Comparison of ENCODE assay signal across 2 cellular contexts in the genomic region with DNA sequence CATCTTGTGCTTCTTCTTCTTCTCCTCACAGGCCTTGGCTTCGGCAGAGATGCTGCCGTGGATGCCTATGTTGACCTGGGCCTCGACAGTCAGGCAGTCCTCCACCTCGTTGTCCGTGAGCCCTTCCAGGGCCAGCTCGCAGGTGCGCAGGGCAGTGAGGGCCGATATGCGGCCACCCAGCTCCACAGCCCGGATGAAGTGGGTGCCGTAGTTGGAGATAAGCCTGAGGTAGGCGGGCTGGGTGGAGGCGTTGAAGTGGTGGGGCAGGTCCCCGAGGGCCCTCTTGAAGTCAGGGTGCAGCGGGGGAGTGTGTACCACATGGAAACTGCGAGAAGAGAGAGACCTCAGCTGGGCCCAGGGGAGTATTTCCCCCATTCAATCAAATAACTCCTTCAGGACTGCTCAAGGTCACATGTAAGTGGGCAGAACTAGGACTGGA.
A peak's percentile ranks its signal among the peaks of the same experiment; 100 is the strongest.
TF ChIP-seq lines count a peak whose summit lies in the region.

No MANE protein-coding gene starts in this region.

TF ChIP-seq in HEK293, 187 proteins besides CTCF, POLR2A, EP300 and RAD21 (continued from another document):
- TF ChIP-seq ZNF843 (tag by site-specific recombination; IDR thresholded peaks at IDR 0.05) = no peak
- TF ChIP-seq, protein P1, sequence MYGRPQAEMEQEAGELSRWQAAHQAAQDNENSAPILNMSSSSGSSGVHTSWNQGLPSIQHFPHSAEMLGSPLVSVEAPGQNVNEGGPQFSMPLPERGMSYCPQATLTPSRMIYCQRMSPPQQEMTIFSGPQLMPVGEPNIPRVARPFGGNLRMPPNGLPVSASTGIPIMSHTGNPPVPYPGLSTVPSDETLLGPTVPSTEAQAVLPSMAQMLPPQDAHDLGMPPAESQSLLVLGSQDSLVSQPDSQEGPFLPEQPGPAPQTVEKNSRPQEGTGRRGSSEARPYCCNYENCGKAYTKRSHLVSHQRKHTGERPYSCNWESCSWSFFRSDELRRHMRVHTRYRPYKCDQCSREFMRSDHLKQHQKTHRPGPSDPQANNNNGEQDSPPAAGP (tag by site-specific recombination; IDR thresholded peaks at IDR 0.05) = no peak
- TF ChIP-seq EGR2 (tag by site-specific recombination; IDR thresholded peaks at IDR 0.05; ENCODE audit: low read depth) = peak; percentile 61; the same call in 1 of the 2 replicates
- TF ChIP-seq ZNF133 (tag by site-specific recombination; IDR thresholded peaks at IDR 0.05) = no peak

TF ChIP-seq in K562, 482 proteins besides CTCF, POLR2A, EP300 and RAD21 (continued from another document and continues in another):
- TF ChIP-seq JUND (IDR thresholded peaks at IDR 0.05; ENCODE audit: borderline replicate concordance, low read depth, low read length) (no peak), JUND (tag; IDR thresholded peaks at IDR 0.05; ENCODE audit: borderline replicate concordance, low read depth, low read length) (peak; percentile 31; the same call in 1 of the 3 replicates), TAL1 (IDR thresholded peaks at IDR 0.05) (peak; percentile 30; the same call in 1 of the 2 replicates), ZEB2 (IDR thresholded peaks at IDR 0.05) (peak; percentile 46; the same call in 1 of the 2 replicates), CBFA2T2 (conservative IDR thresholded peaks at IDR 0.05) (peak; percentile 67), TEAD4 (IDR thresholded peaks at IDR 0.05; ENCODE audit: low read length) (peak; percentile 31; the same call in 1 of the 2 replicates), TEAD4 (CRISPR knock-in tag; IDR thresholded peaks at IDR 0.05; ENCODE audit: borderline replicate concordance) (no peak), MYC (IDR thresholded peaks at IDR 0.05; ENCODE audit: low read depth, low read length) (peak; percentile 38; the same call in 1 of the 2 replicates), MYC (CRISPR knock-in tag; IDR thresholded peaks at IDR 0.05; ENCODE audit: borderline replicate concordance, low read depth) (no peak), ZNF584 (CRISPR knock-in tag; IDR thresholded peaks at IDR 0.05; ENCODE audit: low read depth) (0 out of 2 replicates have a peak, but pooled peaks have one; percentile 53), CREBBP (IDR thresholded peaks at IDR 0.05; ENCODE audit: low read depth, low read length) (no peak), ZKSCAN1 (IDR thresholded peaks at IDR 0.05; ENCODE audit: low read depth, low read length) (0 out of 2 replicates have a peak, but pooled peaks have one; percentile 13), SMARCA4 (IDR thresholded peaks at IDR 0.05) (peak; percentile 41; the same call in 1 of the 2 replicates), MEIS2 (IDR thresholded peaks at IDR 0.05; ENCODE audit: partially characterized antibody) (no peak), SPI1 (IDR thresholded peaks at IDR 0.05; ENCODE audit: borderline replicate concordance, low read depth, low read length) (no peak), SMAD4 (CRISPR knock-in tag; conservative IDR thresholded peaks at IDR 0.05) (0 out of 2 replicates have a peak, but pooled peaks have one; percentile 16), ESRRA (IDR thresholded peaks at IDR 0.05; ENCODE audit: borderline replicate concordance, low read depth) (peak; percentile 77), HMGN3 (IDR thresholded peaks at IDR 0.05; ENCODE audit: borderline replicate concordance, extremely low read depth, insufficient read length, low read depth, low read length) (peak; percentile 53), NCOR1 (IDR thresholded peaks at IDR 0.05) (peak; percentile 51; the same call in 1 of the 2 replicates), DDX20 (tag; IDR thresholded peaks at IDR 0.05; ENCODE audit: low read depth) (no peak), RCOR1 (IDR thresholded peaks at IDR 0.05; ENCODE audit: borderline replicate concordance in 1 of 2, low read depth in 2 of 2, low read length in 2 of 2) (peak in 1 of 2 experiments; percentile 49; a peak in 1 of 4 replicates)
- TF ChIP-seq, protein P2, sequence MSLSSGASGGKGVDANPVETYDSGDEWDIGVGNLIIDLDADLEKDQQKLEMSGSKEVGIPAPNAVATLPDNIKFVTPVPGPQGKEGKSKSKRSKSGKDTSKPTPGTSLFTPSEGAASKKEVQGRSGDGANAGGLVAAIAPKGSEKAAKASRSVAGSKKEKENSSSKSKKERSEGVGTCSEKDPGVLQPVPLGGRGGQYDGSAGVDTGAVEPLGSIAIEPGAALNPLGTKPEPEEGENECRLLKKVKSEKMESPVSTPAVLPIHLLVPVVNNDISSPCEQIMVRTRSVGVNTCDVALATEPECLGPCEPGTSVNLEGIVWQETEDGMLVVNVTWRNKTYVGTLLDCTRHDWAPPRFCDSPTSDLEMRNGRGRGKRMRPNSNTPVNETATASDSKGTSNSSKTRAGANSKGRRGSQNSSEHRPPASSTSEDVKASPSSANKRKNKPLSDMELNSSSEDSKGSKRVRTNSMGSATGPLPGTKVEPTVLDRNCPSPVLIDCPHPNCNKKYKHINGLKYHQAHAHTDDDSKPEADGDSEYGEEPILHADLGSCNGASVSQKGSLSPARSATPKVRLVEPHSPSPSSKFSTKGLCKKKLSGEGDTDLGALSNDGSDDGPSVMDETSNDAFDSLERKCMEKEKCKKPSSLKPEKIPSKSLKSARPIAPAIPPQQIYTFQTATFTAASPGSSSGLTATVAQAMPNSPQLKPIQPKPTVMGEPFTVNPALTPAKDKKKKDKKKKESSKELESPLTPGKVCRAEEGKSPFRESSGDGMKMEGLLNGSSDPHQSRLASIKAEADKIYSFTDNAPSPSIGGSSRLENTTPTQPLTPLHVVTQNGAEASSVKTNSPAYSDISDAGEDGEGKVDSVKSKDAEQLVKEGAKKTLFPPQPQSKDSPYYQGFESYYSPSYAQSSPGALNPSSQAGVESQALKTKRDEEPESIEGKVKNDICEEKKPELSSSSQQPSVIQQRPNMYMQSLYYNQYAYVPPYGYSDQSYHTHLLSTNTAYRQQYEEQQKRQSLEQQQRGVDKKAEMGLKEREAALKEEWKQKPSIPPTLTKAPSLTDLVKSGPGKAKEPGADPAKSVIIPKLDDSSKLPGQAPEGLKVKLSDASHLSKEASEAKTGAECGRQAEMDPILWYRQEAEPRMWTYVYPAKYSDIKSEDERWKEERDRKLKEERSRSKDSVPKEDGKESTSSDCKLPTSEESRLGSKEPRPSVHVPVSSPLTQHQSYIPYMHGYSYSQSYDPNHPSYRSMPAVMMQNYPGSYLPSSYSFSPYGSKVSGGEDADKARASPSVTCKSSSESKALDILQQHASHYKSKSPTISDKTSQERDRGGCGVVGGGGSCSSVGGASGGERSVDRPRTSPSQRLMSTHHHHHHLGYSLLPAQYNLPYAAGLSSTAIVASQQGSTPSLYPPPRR (CRISPR knock-in tag; IDR thresholded peaks at IDR 0.05; ENCODE audit: borderline replicate concordance) = no peak
- TF ChIP-seq, protein P3, sequence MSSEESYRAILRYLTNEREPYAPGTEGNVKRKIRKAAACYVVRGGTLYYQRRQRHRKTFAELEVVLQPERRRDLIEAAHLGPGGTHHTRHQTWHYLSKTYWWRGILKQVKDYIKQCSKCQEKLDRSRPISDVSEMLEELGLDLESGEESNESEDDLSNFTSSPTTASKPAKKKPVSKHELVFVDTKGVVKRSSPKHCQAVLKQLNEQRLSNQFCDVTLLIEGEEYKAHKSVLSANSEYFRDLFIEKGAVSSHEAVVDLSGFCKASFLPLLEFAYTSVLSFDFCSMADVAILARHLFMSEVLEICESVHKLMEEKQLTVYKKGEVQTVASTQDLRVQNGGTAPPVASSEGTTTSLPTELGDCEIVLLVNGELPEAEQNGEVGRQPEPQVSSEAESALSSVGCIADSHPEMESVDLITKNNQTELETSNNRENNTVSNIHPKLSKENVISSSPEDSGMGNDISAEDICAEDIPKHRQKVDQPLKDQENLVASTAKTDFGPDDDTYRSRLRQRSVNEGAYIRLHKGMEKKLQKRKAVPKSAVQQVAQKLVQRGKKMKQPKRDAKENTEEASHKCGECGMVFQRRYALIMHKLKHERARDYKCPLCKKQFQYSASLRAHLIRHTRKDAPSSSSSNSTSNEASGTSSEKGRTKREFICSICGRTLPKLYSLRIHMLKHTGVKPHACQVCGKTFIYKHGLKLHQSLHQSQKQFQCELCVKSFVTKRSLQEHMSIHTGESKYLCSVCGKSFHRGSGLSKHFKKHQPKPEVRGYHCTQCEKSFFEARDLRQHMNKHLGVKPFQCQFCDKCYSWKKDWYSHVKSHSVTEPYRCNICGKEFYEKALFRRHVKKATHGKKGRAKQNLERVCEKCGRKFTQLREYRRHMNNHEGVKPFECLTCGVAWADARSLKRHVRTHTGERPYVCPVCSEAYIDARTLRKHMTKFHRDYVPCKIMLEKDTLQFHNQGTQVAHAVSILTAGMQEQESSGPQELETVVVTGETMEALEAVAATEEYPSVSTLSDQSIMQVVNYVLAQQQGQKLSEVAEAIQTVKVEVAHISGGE (CRISPR knock-in tag; IDR thresholded peaks at IDR 0.05) = peak in 1 of 3 experiments; percentile 28; a peak in 1 of 6 replicates
- TF ChIP-seq, protein P4, sequence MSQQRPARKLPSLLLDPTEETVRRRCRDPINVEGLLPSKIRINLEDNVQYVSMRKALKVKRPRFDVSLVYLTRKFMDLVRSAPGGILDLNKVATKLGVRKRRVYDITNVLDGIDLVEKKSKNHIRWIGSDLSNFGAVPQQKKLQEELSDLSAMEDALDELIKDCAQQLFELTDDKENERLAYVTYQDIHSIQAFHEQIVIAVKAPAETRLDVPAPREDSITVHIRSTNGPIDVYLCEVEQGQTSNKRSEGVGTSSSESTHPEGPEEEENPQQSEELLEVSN (IDR thresholded peaks at IDR 0.05; ENCODE audit: borderline replicate concordance in 1 of 2, extremely low read depth in 1 of 2, insufficient read depth in 1 of 2, insufficient read length in 1 of 2, low read depth in 1 of 2, low read length in 1 of 2, poor library complexity in 1 of 2, severe bottlenecking in 1 of 2) = peak in 1 of 2 experiments; percentile 15
- TF ChIP-seq, protein P5, sequence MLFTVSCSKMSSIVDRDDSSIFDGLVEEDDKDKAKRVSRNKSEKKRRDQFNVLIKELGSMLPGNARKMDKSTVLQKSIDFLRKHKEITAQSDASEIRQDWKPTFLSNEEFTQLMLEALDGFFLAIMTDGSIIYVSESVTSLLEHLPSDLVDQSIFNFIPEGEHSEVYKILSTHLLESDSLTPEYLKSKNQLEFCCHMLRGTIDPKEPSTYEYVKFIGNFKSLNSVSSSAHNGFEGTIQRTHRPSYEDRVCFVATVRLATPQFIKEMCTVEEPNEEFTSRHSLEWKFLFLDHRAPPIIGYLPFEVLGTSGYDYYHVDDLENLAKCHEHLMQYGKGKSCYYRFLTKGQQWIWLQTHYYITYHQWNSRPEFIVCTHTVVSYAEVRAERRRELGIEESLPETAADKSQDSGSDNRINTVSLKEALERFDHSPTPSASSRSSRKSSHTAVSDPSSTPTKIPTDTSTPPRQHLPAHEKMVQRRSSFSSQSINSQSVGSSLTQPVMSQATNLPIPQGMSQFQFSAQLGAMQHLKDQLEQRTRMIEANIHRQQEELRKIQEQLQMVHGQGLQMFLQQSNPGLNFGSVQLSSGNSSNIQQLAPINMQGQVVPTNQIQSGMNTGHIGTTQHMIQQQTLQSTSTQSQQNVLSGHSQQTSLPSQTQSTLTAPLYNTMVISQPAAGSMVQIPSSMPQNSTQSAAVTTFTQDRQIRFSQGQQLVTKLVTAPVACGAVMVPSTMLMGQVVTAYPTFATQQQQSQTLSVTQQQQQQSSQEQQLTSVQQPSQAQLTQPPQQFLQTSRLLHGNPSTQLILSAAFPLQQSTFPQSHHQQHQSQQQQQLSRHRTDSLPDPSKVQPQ (CRISPR knock-in tag; IDR thresholded peaks at IDR 0.05; ENCODE audit: borderline replicate concordance) = no peak
- TF ChIP-seq, protein P6, sequence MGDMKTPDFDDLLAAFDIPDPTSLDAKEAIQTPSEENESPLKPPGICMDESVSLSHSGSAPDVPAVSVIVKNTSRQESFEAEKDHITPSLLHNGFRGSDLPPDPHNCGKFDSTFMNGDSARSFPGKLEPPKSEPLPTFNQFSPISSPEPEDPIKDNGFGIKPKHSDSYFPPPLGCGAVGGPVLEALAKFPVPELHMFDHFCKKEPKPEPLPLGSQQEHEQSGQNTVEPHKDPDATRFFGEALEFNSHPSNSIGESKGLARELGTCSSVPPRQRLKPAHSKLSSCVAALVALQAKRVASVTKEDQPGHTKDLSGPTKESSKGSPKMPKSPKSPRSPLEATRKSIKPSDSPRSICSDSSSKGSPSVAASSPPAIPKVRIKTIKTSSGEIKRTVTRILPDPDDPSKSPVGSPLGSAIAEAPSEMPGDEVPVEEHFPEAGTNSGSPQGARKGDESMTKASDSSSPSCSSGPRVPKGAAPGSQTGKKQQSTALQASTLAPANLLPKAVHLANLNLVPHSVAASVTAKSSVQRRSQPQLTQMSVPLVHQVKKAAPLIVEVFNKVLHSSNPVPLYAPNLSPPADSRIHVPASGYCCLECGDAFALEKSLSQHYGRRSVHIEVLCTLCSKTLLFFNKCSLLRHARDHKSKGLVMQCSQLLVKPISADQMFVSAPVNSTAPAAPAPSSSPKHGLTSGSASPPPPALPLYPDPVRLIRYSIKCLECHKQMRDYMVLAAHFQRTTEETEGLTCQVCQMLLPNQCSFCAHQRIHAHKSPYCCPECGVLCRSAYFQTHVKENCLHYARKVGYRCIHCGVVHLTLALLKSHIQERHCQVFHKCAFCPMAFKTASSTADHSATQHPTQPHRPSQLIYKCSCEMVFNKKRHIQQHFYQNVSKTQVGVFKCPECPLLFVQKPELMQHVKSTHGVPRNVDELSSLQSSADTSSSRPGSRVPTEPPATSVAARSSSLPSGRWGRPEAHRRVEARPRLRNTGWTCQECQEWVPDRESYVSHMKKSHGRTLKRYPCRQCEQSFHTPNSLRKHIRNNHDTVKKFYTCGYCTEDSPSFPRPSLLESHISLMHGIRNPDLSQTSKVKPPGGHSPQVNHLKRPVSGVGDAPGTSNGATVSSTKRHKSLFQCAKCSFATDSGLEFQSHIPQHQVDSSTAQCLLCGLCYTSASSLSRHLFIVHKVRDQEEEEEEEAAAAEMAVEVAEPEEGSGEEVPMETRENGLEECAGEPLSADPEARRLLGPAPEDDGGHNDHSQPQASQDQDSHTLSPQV (IDR thresholded peaks at IDR 0.05) = peak; percentile 80
